ENCODE assay signal across 27 cellular contexts in genomic region chr17:73350864-73351263, GRCh38.
"Had no signal": no experiment of that assay in that cellular context is flagged by ENCODE, and none has a peak within 500 bp of the region (broad histone marks: within the 10 kb centered on the region; RNA-seq: fewer than 3 reads in every experiment).

No MANE protein-coding gene starts in this region.

- H3K9me3 ChIP-seq: esophagus squamous epithelium, left ventricle myocardium inferior, stomach, suprapubic skin, tibial nerve had no signal

- H3K4me1 ChIP-seq: left ventricle myocardium inferior had no signal

- DNase-seq: activated CD4-positive, alpha-beta memory T cell treated with anti-CD3 and anti-CD28 coated beads for 36 hours; activated CD4-positive, alpha-beta T cell treated with anti-CD3 and anti-CD28 coated beads for 4 hours; activated CD8-positive, alpha-beta memory T cell treated with anti-CD3 and anti-CD28 coated beads, Interleukin-2, amount 50 U/mL, for 4 hours; activated effector memory CD4-positive, alpha-beta T cell treated with anti-CD3 and anti-CD28 coated beads, Interleukin-2, amount 50 U/mL, for 16 hours; activated naive CD4-positive, alpha-beta T cell treated with anti-CD3 and anti-CD28 coated beads for 36 hours; activated naive CD8-positive, alpha-beta T cell treated with anti-CD3 and anti-CD28 coated beads, Interleukin-2, amount 10 ng/mL, durations not matched to agents 7 days and 5 days; activated T-cell treated with anti-CD3 and anti-CD28 coated beads, Interleukin-2, amount 50 U/mL, for 1 hour; dermis blood vessel endothelial cell; effector CD4-positive, alpha-beta T cell; esophagus squamous epithelium; foreskin melanocyte; left ventricle myocardium inferior; naive thymus-derived CD4-positive, alpha-beta T cell; retina; stimulated activated CD4-positive, alpha-beta T cell treated with anti-CD3 and anti-CD28 coated beads, Interleukin-15, amount 100 ng/mL, for 24 hours; stimulated activated CD4-positive, alpha-beta T cell treated with anti-CD3 and anti-CD28 coated beads, Interleukin-2, amount 100 ng/mL, for 24 hours; stimulated activated naive B cell treated with anti-CD40 and anti-IgM and Interleukin-4, amounts not matched to agents 10 μg/mL and 1 μg/mL and 100 μg/mL, for 72 hours; stomach; SW 1271; T-helper 9 cell had no signal

- H3K4me1 Mint-ChIP-seq: activated naive CD8-positive, alpha-beta T cell treated with anti-CD3 and anti-CD28 coated beads, Interleukin-2, amount 10 ng/mL, durations not matched to agents 7 days and 5 days; central memory CD8-positive, alpha-beta T cell; naive thymus-derived CD4-positive, alpha-beta T cell; stimulated activated naive B cell treated with anti-CD40 and anti-IgM and Interleukin-4, amounts not matched to agents 10 μg/mL and 1 μg/mL and 100 μg/mL, for 72 hours had no signal

- H3K4me3 ChIP-seq: esophagus squamous epithelium, left ventricle myocardium inferior, stomach, suprapubic skin, tibial nerve had no signal

- H3K27me3 Mint-ChIP-seq: activated CD4-positive, alpha-beta memory T cell treated with anti-CD3 and anti-CD28 coated beads for 36 hours; activated naive CD8-positive, alpha-beta T cell treated with anti-CD3 and anti-CD28 coated beads, Interleukin-2, amount 10 ng/mL, durations not matched to agents 7 days and 5 days; naive thymus-derived CD4-positive, alpha-beta T cell; stimulated activated naive B cell treated with anti-CD40 and anti-IgM and Interleukin-4, amounts not matched to agents 10 μg/mL and 1 μg/mL and 100 μg/mL, for 72 hours had no signal

- H3K9me3 Mint-ChIP-seq: activated CD4-positive, alpha-beta memory T cell treated with anti-CD3 and anti-CD28 coated beads for 36 hours; activated naive CD4-positive, alpha-beta T cell treated with anti-CD3 and anti-CD28 coated beads for 36 hours; activated naive CD8-positive, alpha-beta T cell treated with anti-CD3 and anti-CD28 coated beads, Interleukin-2, amount 10 ng/mL, durations not matched to agents 7 days and 5 days; activated T-helper 1 cell treated with anti-CD3 and anti-CD28 coated beads, Interleukin-12 subunit alpha, Interleukin-12 subunit beta, Interleukin-2, Interleukin-4 antibody, amounts not matched to agents 30 ng/mL and 10 ng/mL and 1 ng/mL, durations not matched to agents 14 hours and 24 hours and 36 hours; central memory CD8-positive, alpha-beta T cell; stimulated activated naive B cell treated with anti-CD40 and anti-IgM and Interleukin-4, amounts not matched to agents 10 μg/mL and 1 μg/mL and 100 μg/mL, for 72 hours; T-helper 1 cell treated with Interleukin-12 subunit alpha and Interleukin-12 subunit beta and Interleukin-4 antibody, amounts not matched to agents 30 μg/mL and 1 μg/mL, for 36 hours had no signal

- H3K27ac Mint-ChIP-seq: activated CD4-positive, alpha-beta memory T cell treated with anti-CD3 and anti-CD28 coated beads for 36 hours; activated naive CD4-positive, alpha-beta T cell treated with anti-CD3 and anti-CD28 coated beads for 36 hours; activated naive CD8-positive, alpha-beta T cell treated with anti-CD3 and anti-CD28 coated beads, Interleukin-2, amount 10 ng/mL, durations not matched to agents 7 days and 5 days; activated T-helper 1 cell treated with anti-CD3 and anti-CD28 coated beads, Interleukin-12 subunit alpha, Interleukin-12 subunit beta, Interleukin-2, Interleukin-4 antibody, amounts not matched to agents 30 ng/mL and 10 ng/mL and 1 ng/mL, durations not matched to agents 14 hours and 24 hours and 36 hours; stimulated activated naive B cell treated with anti-CD40 and anti-IgM and Interleukin-4, amounts not matched to agents 10 μg/mL and 1 μg/mL and 100 μg/mL, for 72 hours; T-helper 1 cell treated with Interleukin-12 subunit alpha and Interleukin-12 subunit beta and Interleukin-4 antibody, amounts not matched to agents 30 μg/mL and 1 μg/mL, for 36 hours had no signal

- H3K27ac ChIP-seq: epithelial cell of prostate, esophagus squamous epithelium, left ventricle myocardium inferior, suprapubic skin, VCaP had no signal

- H3K36me3 ChIP-seq: esophagus squamous epithelium, left ventricle myocardium inferior, stomach, suprapubic skin, tibial nerve had no signal

- H3K36me3 Mint-ChIP-seq: activated CD4-positive, alpha-beta memory T cell treated with anti-CD3 and anti-CD28 coated beads for 36 hours; activated naive CD8-positive, alpha-beta T cell treated with anti-CD3 and anti-CD28 coated beads, Interleukin-2, amount 10 ng/mL, durations not matched to agents 7 days and 5 days had no signal

- H3K27me3 ChIP-seq: stomach, suprapubic skin, tibial nerve had no signal

- H3K4me3 Mint-ChIP-seq: activated CD4-positive, alpha-beta memory T cell treated with anti-CD3 and anti-CD28 coated beads for 36 hours; activated naive CD4-positive, alpha-beta T cell treated with anti-CD3 and anti-CD28 coated beads for 36 hours; activated naive CD8-positive, alpha-beta T cell treated with anti-CD3 and anti-CD28 coated beads, Interleukin-2, amount 10 ng/mL, durations not matched to agents 7 days and 5 days; activated T-helper 1 cell treated with anti-CD3 and anti-CD28 coated beads, Interleukin-12 subunit alpha, Interleukin-12 subunit beta, Interleukin-2, Interleukin-4 antibody, amounts not matched to agents 30 ng/mL and 10 ng/mL and 1 ng/mL, durations not matched to agents 14 hours and 24 hours and 36 hours; central memory CD8-positive, alpha-beta T cell; naive thymus-derived CD4-positive, alpha-beta T cell; stimulated activated naive B cell treated with anti-CD40 and anti-IgM and Interleukin-4, amounts not matched to agents 10 μg/mL and 1 μg/mL and 100 μg/mL, for 72 hours; T-helper 1 cell treated with Interleukin-12 subunit alpha and Interleukin-12 subunit beta and Interleukin-4 antibody, amounts not matched to agents 30 μg/mL and 1 μg/mL, for 36 hours had no signal
